ENCODE assay signal across 13 cellular contexts in genomic region chr2:167844714-167845530, GRCh38.
DNase-seq lines count a peak whose midpoint lies in the region; ATAC-seq, FAIRE-seq and TF ChIP-seq lines count a peak whose summit lies in the region.
"Had no signal": no experiment of that assay in that cellular context is flagged by ENCODE, and none has a peak within 500 bp of the region (broad histone marks: within the 10 kb centered on the region; RNA-seq: fewer than 3 reads in every experiment).

No MANE protein-coding gene starts in this region.

- H3K9me3 Mint-ChIP-seq in stimulated activated naive CD8-positive, alpha-beta T cell treated with anti-CD3 and anti-CD28 coated beads, Interleukin-15, amount 100 ng/mL, for 72 hours: peaks cover 0 to 17% of the 10 kb centered on the region in 2 donors

- H4K20me1 ChIP-seq in GM12878 (ENCODE audit: control insufficient read depth, insufficient read depth): no peaks in the 10 kb centered on the region; the same call in 1 of the 2 replicates
- H4K20me1 ChIP-seq: BLaER1 had no signal

- peak overlapping the region in 1 of 2 donors; percentile 50 for H3K27ac Mint-ChIP-seq in stimulated activated naive CD8-positive, alpha-beta T cell treated with anti-CD3 and anti-CD28 coated beads, Interleukin-15, amount 100 ng/mL, for 72 hours

- no peak for FAIRE-seq in GM12878 (lab: Jason Lieb, UNC)
- FAIRE-seq: islet of Langerhans had no signal

- no peaks in the 10 kb centered on the region for H3K36me3 ChIP-seq in GM12878 (ENCODE audit: control insufficient read depth in 2 of 2, insufficient read depth in 2 of 2, low read length in 1 of 2)
- H3K36me3 ChIP-seq: BLaER1, ovary had no signal

- H3K4me1 Mint-ChIP-seq in stimulated activated naive CD8-positive, alpha-beta T cell treated with anti-CD3 and anti-CD28 coated beads, Interleukin-15, amount 100 ng/mL, for 72 hours: peaks cover 7% of the 10 kb centered on the region

- WGBS in GM12878 (ENCODE audit: insufficient coverage, insufficient replicate concordance, low lambda C conversion rate, missing lambda C conversion rate): 21% methylated on average over 9 of the region's 9 CpGs

- TF ChIP-seq CTCF in GM12878 (IDR thresholded peaks at IDR 0.05 in 2 of 3, conservative IDR thresholded peaks at IDR 0.05 in 1 of 3; ENCODE audit: control insufficient read depth in 2 of 3, extremely low read depth in 1 of 3, insufficient read depth in 1 of 3, low read depth in 3 of 3, low read length in 3 of 3): no peak
- TF ChIP-seq CTCF in GM10248 (IDR thresholded peaks at IDR 0.05; ENCODE audit: control extremely low read depth, extremely low read depth, low read depth, missing control alignments): no peak

- no peak overlapping the region for H3K4me2 ChIP-seq in GM12878 (ENCODE audit: control insufficient read depth, insufficient read depth)
- H3K4me2 ChIP-seq: BLaER1 had no signal

- intact Hi-C loops in GM12878 (cut with micrococcal nuclease; ENCODE audit: unreplicated experiment): no loop called here

- no peak for ATAC-seq in stimulated activated naive CD8-positive, alpha-beta T cell treated with anti-CD3 and anti-CD28 coated beads, Interleukin-15, Interleukin-2, amounts not matched to agents 100 U/mL and 50 U/mL, for 24 hours
- ATAC-seq in stimulated activated naive CD8-positive, alpha-beta T cell treated with anti-CD3 and anti-CD28 coated beads, Interleukin-15, amount 100 ng/mL, for 72 hours: no peak
- no peak for ATAC-seq in GM12878
- no peak for ATAC-seq in HG03108 (IDR thresholded peaks at IDR 0.05; ENCODE audit: unreplicated experiment)

- POLR2A ChIA-PET in GM12878 (lab: Charles Lee) (no interaction called here), GM10248 (lab: Yijun Ruan, JAX) (no interaction called here)

- no peak overlapping the region for H2AFZ ChIP-seq in GM12878 (ENCODE audit: control insufficient read depth, low read depth, low read length)

- no peak overlapping the region for H3K9ac ChIP-seq in GM12878 (ENCODE audit: control insufficient read depth, insufficient read depth, low read length)
- H3K9ac ChIP-seq: BLaER1 had no signal

- H3K4me1 ChIP-seq in GM12878 (ENCODE audit: control insufficient read depth, insufficient read depth, low read length): no peaks in the 10 kb centered on the region
- H3K4me1 ChIP-seq: BLaER1 had no signal

- TF ChIP-seq RAD21 in GM12878 (IDR thresholded peaks at IDR 0.05; ENCODE audit: insufficient read depth, low read depth, low read length): 0 out of 2 replicates have a peak, but pooled peaks have one; percentile 11

- RAD21 ChIA-PET in GM12878 (lab: Charles Lee; ENCODE audit: unreplicated experiment): no interaction called here

- SMC1A ChIA-PET in GM12878 (lab: Charles Lee; ENCODE audit: uncharacterized antibody, unreplicated experiment): interaction anchor here (1.2 kb wide), 1 partner anchor 11 kb away, joined by 3 read pairs; no protein-coding TSS in a partner anchor

- no peak overlapping the region for H3K4me3 ChIP-seq in GM12878
- H3K4me3 ChIP-seq: BLaER1, ovary had no signal

- no TSS peak for BruUV-seq in GM12878 (replicated peaks; lab: Mats Ljungman, UMichigan)

- in situ Hi-C loops in GM12878 (cut with MboI): no loop called here

- H3K9me3 ChIP-seq in GM12878 (replicated peaks; ENCODE audit: control insufficient read depth, insufficient read depth, low read length): no peaks in the 10 kb centered on the region
- H3K9me3 ChIP-seq: BLaER1, ovary had no signal

- CTCF ChIA-PET in GM12878 (lab: Yijun Ruan, JAX): interaction anchor here (1.4 kb wide), 1 partner anchor 1305 kb away, joined by 4 read pairs; no protein-coding TSS in a partner anchor
- CTCF ChIA-PET in GM10248 (lab: Yijun Ruan, JAX): interaction anchor here (1.1 to 1.5 kb wide), 2 partner anchors 21 to 22 kb away, joined by 3 read pairs; no protein-coding TSS in a partner anchor

- H3K4me3 Mint-ChIP-seq in stimulated activated naive CD8-positive, alpha-beta T cell treated with anti-CD3 and anti-CD28 coated beads, Interleukin-15, amount 100 ng/mL, for 72 hours: no peak overlapping the region

- H3K27me3 ChIP-seq in GM12878 (replicated peaks in 1 of 2; ENCODE audit: control insufficient read depth in 2 of 2, insufficient read depth in 2 of 2, low read length in 1 of 2): no peaks in the 10 kb centered on the region
- H3K27me3 ChIP-seq: BLaER1, ovary had no signal

- no peak for TF ChIP-seq EP300 in GM12878 (IDR thresholded peaks at IDR 0.05; ENCODE audit: borderline replicate concordance in 1 of 2, control insufficient read depth in 1 of 2, low read depth in 2 of 2, low read length in 2 of 2)

- DNase-seq in stimulated activated naive CD8-positive, alpha-beta T cell treated with anti-CD3 and anti-CD28 coated beads, Interleukin-15, Interleukin-2, amounts not matched to agents 100 U/mL and 50 U/mL, for 24 hours: peak; percentile 5
- no peak for DNase-seq in stimulated activated naive CD8-positive, alpha-beta T cell treated with anti-CD3 and anti-CD28 coated beads, Interleukin-15, amount 100 ng/mL, for 72 hours
- DNase-seq in NCI-H2107 treated with DMSO at 0.1 percent for 48 hours (lab: John Stamatoyannopoulos, UW; ENCODE audit: unreplicated experiment): peak; percentile 81
- DNase-seq in GM12878 (ENCODE audit: low read depth, low spot score): no peak
- DNase-seq in NCI-H1092 (lab: John Stamatoyannopoulos, UW): no peak
- DNase-seq in GM10248 (ENCODE audit: extremely low spot score): no peak
- no peak for DNase-seq in NK-92 treated with Interleukin-12 subunit alpha and Interleukin-12 subunit beta, amount 100 ng/mL, for 24 hours (lab: John Stamatoyannopoulos, UW)
- DNase-seq: activated gamma-delta T cell treated with Interleukin-2 at 50 U/mL for 16 hours; effector memory CD4-positive, alpha-beta T cell; ovary had no signal

- H3K27me3 Mint-ChIP-seq in stimulated activated naive CD8-positive, alpha-beta T cell treated with anti-CD3 and anti-CD28 coated beads, Interleukin-15, amount 100 ng/mL, for 72 hours: peaks cover 46% of the 10 kb centered on the region

- H3K79me2 ChIP-seq in GM12878 (ENCODE audit: control insufficient read depth, insufficient read depth, low read length): no peaks in the 10 kb centered on the region

- H3K27ac ChIP-seq in GM12878 (ENCODE audit: control insufficient read depth, insufficient read depth): no peak overlapping the region
- H3K27ac ChIP-seq: BLaER1, ovary had no signal

- no peak for TF ChIP-seq POLR2A in GM12878 (IDR thresholded peaks at IDR 0.05; ENCODE audit: low read depth, low read length)

TF ChIP-seq in GM12878, 131 proteins besides CTCF, POLR2A, EP300 and RAD21:
- TF ChIP-seq IKZF1 (conservative IDR thresholded peaks at IDR 0.05): no peak
- TF ChIP-seq, protein P1, sequence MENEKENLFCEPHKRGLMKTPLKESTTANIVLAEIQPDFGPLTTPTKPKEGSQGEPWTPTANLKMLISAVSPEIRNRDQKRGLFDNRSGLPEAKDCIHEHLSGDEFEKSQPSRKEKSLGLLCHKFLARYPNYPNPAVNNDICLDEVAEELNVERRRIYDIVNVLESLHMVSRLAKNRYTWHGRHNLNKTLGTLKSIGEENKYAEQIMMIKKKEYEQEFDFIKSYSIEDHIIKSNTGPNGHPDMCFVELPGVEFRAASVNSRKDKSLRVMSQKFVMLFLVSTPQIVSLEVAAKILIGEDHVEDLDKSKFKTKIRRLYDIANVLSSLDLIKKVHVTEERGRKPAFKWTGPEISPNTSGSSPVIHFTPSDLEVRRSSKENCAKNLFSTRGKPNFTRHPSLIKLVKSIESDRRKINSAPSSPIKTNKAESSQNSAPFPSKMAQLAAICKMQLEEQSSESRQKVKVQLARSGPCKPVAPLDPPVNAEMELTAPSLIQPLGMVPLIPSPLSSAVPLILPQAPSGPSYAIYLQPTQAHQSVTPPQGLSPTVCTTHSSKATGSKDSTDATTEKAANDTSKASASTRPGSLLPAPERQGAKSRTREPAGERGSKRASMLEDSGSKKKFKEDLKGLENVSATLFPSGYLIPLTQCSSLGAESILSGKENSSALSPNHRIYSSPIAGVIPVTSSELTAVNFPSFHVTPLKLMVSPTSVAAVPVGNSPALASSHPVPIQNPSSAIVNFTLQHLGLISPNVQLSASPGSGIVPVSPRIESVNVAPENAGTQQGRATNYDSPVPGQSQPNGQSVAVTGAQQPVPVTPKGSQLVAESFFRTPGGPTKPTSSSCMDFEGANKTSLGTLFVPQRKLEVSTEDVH (IDR thresholded peaks at IDR 0.05; ENCODE audit: low read depth, partially characterized antibody): no peak
- TF ChIP-seq, protein P2, sequence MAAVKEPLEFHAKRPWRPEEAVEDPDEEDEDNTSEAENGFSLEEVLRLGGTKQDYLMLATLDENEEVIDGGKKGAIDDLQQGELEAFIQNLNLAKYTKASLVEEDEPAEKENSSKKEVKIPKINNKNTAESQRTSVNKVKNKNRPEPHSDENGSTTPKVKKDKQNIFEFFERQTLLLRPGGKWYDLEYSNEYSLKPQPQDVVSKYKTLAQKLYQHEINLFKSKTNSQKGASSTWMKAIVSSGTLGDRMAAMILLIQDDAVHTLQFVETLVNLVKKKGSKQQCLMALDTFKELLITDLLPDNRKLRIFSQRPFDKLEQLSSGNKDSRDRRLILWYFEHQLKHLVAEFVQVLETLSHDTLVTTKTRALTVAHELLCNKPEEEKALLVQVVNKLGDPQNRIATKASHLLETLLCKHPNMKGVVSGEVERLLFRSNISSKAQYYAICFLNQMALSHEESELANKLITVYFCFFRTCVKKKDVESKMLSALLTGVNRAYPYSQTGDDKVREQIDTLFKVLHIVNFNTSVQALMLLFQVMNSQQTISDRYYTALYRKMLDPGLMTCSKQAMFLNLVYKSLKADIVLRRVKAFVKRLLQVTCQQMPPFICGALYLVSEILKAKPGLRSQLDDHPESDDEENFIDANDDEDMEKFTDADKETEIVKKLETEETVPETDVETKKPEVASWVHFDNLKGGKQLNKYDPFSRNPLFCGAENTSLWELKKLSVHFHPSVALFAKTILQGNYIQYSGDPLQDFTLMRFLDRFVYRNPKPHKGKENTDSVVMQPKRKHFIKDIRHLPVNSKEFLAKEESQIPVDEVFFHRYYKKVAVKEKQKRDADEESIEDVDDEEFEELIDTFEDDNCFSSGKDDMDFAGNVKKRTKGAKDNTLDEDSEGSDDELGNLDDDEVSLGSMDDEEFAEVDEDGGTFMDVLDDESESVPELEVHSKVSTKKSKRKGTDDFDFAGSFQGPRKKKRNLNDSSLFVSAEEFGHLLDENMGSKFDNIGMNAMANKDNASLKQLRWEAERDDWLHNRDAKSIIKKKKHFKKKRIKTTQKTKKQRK (IDR thresholded peaks at IDR 0.05; ENCODE audit: low read depth, low read length): no peak
- no peak for TF ChIP-seq RB1 (IDR thresholded peaks at IDR 0.05; ENCODE audit: borderline replicate concordance)
- no peak for TF ChIP-seq SIN3A (IDR thresholded peaks at IDR 0.05; ENCODE audit: low read depth, low read length)
- TF ChIP-seq GATAD2B (conservative IDR thresholded peaks at IDR 0.05; ENCODE audit: low read depth): no peak
- TF ChIP-seq CHD4 (IDR thresholded peaks at IDR 0.05): no peak
- no peak for TF ChIP-seq ZNF274 (IDR thresholded peaks at IDR 0.05; ENCODE audit: insufficient read depth, insufficient read length)
- TF ChIP-seq EGR1 (IDR thresholded peaks at IDR 0.05; ENCODE audit: borderline replicate concordance in 1 of 2, low read depth in 2 of 2, low read length in 2 of 2): no peak
- no peak for TF ChIP-seq ATF7 (IDR thresholded peaks at IDR 0.05; ENCODE audit: low read depth)
TF ChIP-seq in GM12878: peak in this region for 0.

Comparison
In these comparisons a context has a peak if more than half of its experiments do, and no peak if none do; other contexts are left out.
1. DNase-seq: peak in stimulated activated naive CD8-positive, alpha-beta T cell treated with anti-CD3 and anti-CD28 coated beads, Interleukin-15, Interleukin-2, amounts not matched to agents 100 U/mL and 50 U/mL, for 24 hours (single experiment) and NCI-H2107 treated with DMSO at 0.1 percent for 48 hours (single experiment); none in stimulated activated naive CD8-positive, alpha-beta T cell treated with anti-CD3 and anti-CD28 coated beads, Interleukin-15, amount 100 ng/mL, for 72 hours (0 of 2), GM12878 (single experiment), NCI-H1092 (single experiment), GM10248 (single experiment) and NK-92 treated with Interleukin-12 subunit alpha and Interleukin-12 subunit beta, amount 100 ng/mL, for 24 hours (single experiment).